In the genomic region with DNA sequence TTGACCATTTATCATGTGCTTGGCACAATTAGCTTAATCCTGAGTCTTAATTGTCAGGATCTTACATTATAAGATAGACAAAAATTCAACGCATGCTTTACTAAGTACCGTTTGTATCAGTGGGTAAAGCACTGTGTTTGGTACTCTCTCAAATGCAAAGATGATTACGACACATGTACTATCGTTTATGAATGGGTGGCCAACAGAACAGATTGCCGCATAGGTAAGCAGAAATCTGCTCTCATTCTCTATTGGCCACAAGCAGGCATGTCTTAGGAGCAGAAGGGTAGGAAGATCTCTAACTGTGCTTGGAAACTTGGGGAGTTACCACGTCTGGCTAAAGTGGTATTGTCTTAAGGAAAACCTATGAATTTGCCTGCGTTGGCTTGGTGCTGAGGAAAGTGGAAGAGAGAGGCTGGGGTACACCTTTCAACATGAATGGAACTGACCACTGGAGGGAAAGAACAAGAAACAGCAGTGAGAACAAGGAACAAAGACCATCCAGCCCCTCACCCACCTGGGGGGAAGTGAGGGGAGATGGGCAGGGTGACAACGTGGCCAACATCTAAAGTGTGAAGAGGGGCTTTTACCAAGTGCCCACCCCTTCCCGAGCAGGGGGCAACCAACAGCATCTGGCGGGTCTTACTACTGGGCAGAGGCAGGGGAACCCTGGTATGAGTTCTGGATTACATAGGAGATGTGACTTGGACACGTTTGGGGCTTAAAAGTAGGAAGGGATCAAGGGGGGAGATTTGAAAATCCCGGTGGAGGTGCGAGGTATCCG, we compare ENCODE assay signal across 10 cellular contexts. TPM values are rescaled to one million over a fixed set of nuclear protein-coding genes. Genes with fewer than 3 reads are reported as not detected.
DNase-seq lines count a peak whose midpoint lies in the region; ATAC-seq and TF ChIP-seq lines count a peak whose summit lies in the region.
"Had no signal": no experiment of that assay in that cellular context is flagged by ENCODE, and none has a peak within 500 bp of the region (broad histone marks: within the 10 kb centered on the region; RNA-seq: fewer than 3 reads in every experiment).

No MANE protein-coding gene starts in this region.

- H3K27me3 Mint-ChIP-seq in GM23338 (ENCODE audit: insufficient read depth, low read depth, poor library complexity): peaks cover 40% of the 10 kb centered on the region
- H3K27me3 Mint-ChIP-seq in brain: peaks cover 29% of the 10 kb centered on the region

- no peak for DNase-seq in GM23338 (ENCODE audit: low spot score)
- no peak for DNase-seq in SKM-1 treated with dmso at 0.1 percent for 144 hours (lab: John Stamatoyannopoulos, UW; ENCODE audit: unreplicated experiment)
- DNase-seq: activated gamma-delta T cell had no signal

- H3K79me2 ChIP-seq in ACC112 (ENCODE audit: control insufficient read depth, insufficient read depth, low read length, unreplicated experiment) (no peaks in the 10 kb centered on the region), GM23338 (replicated peaks; ENCODE audit: insufficient read depth) (no peaks in the 10 kb centered on the region)

- H3K9me2 ChIP-seq in GM23338 (ENCODE audit: insufficient read depth): no peaks in the 10 kb centered on the region

- H3K36me3 ChIP-seq in ACC112 (ENCODE audit: insufficient read depth, low read length) (no peaks in the 10 kb centered on the region), GM23338 (ENCODE audit: insufficient read depth) (no peaks in the 10 kb centered on the region), muscle layer of colon (ENCODE audit: insufficient read depth, low read length) (no peaks in the 10 kb centered on the region)

- peaks cover 11% of the 10 kb centered on the region for H3K4me1 Mint-ChIP-seq in GM23338
- peaks cover 39% of the 10 kb centered on the region for H3K4me1 Mint-ChIP-seq in brain

- H3K9me3 ChIP-seq in muscle layer of colon (ENCODE audit: low read length): no peaks in the 10 kb centered on the region

- H3K9me3 Mint-ChIP-seq in GM23338 (peaks cover 44% of the 10 kb centered on the region), brain (peaks cover 4 to 6% (median 4%) of the 10 kb centered on the region in 5 experiments)

- H3K36me3 Mint-ChIP-seq in GM23338 (ENCODE audit: low read depth) (peaks cover 20% of the 10 kb centered on the region), brain (peaks cover 10% of the 10 kb centered on the region)

- H3K9ac ChIP-seq in muscle layer of colon (ENCODE audit: low read length): no peak overlapping the region
- H3K9ac ChIP-seq: KMS-11 had no signal

- peaks cover 5% of the 10 kb centered on the region; the same call in 1 of the 2 replicates for H3K27me3 ChIP-seq in ACC112 (ENCODE audit: insufficient read depth, low read length)
- peaks cover 47% of the 10 kb centered on the region for H3K27me3 ChIP-seq in GM23338 (ENCODE audit: insufficient read depth)
- peaks cover 5 to 29% of the 10 kb centered on the region in 2 donors for H3K27me3 ChIP-seq in muscle layer of colon (ENCODE audit: control insufficient read depth in 1 of 2, insufficient read depth in 2 of 2, low read length in 2 of 2)

- ATAC-seq in GM23338 (no peak), GM21737 (IDR thresholded peaks at IDR 0.05; ENCODE audit: unreplicated experiment) (no peak), HG02642 (IDR thresholded peaks at IDR 0.05; ENCODE audit: poor library complexity, unreplicated experiment) (no peak), HG03521 (IDR thresholded peaks at IDR 0.05; ENCODE audit: unreplicated experiment) (no peak)

- H3K4me3 ChIP-seq in ACC112 (ENCODE audit: low read depth, low read length) (peak overlapping the region; percentile 69; the same call in 1 of the 2 replicates), GM23338 (peak overlapping the region; percentile 66), muscle layer of colon (ENCODE audit: low read depth in 1 of 2, low read length in 2 of 2) (peak overlapping the region; percentile 18 to 27)

- peak overlapping the region; percentile 52 for H3K4me3 Mint-ChIP-seq in GM23338
- H3K4me3 Mint-ChIP-seq in brain: peak overlapping the region; percentile 43 to 62 (median 52)

- H3K4me2 ChIP-seq in GM23338: peak overlapping the region; percentile 93
- H3K4me2 ChIP-seq: KMS-11 had no signal

- H2AFZ ChIP-seq in ACC112 (ENCODE audit: low read length, unreplicated experiment) (no peak overlapping the region), GM23338 (peak overlapping the region; percentile 89)

- TF ChIP-seq CTCF in GM23338 (conservative IDR thresholded peaks at IDR 0.05; ENCODE audit: low read depth in 2 of 2): no peak
- TF ChIP-seq CTCF in brain (conservative IDR thresholded peaks at IDR 0.05): no peak

- H3K27ac Mint-ChIP-seq in GM23338: no peak overlapping the region
- H3K27ac Mint-ChIP-seq in brain: peak overlapping the region in 2 of 5 experiments; percentile 16 to 18

- no peaks in the 10 kb centered on the region for H3F3A ChIP-seq in GM23338 (replicated peaks; ENCODE audit: low read depth)

- H3K4me1 ChIP-seq in ACC112 (ENCODE audit: control insufficient read depth, insufficient read depth, low read length, unreplicated experiment): peaks cover 4% of the 10 kb centered on the region
- H3K4me1 ChIP-seq in GM23338 (ENCODE audit: insufficient read depth): peaks cover 12% of the 10 kb centered on the region; the same call in 1 of the 2 replicates
- peaks cover 8% of the 10 kb centered on the region for H3K4me1 ChIP-seq in muscle layer of colon (ENCODE audit: insufficient read depth, low read length)

- H3K27ac ChIP-seq in ACC112 (ENCODE audit: low read depth, low read length) (no peak overlapping the region), GM23338 (ENCODE audit: low read depth) (no peak overlapping the region), muscle layer of colon (ENCODE audit: low read depth, low read length) (no peak overlapping the region)
- H3K27ac ChIP-seq: KMS-11 had no signal

- H4K20me1 ChIP-seq in GM23338 (replicated peaks; ENCODE audit: insufficient read depth): no peaks in the 10 kb centered on the region

TF ChIP-seq in GM23338, 12 proteins besides CTCF, POLR2A, EP300 and RAD21:
- TF ChIP-seq EZH2 (IDR thresholded peaks at IDR 0.05; ENCODE audit: low read depth, unreplicated experiment): no peak
- no peak for TF ChIP-seq POLR2AphosphoS5 (IDR thresholded peaks at IDR 0.05; ENCODE audit: low read depth)
- TF ChIP-seq, protein P1, sequence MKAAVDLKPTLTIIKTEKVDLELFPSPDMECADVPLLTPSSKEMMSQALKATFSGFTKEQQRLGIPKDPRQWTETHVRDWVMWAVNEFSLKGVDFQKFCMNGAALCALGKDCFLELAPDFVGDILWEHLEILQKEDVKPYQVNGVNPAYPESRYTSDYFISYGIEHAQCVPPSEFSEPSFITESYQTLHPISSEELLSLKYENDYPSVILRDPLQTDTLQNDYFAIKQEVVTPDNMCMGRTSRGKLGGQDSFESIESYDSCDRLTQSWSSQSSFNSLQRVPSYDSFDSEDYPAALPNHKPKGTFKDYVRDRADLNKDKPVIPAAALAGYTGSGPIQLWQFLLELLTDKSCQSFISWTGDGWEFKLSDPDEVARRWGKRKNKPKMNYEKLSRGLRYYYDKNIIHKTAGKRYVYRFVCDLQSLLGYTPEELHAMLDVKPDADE (IDR thresholded peaks at IDR 0.05): no peak
- TF ChIP-seq ZNF114 (CRISPR knock-in tag; IDR thresholded peaks at IDR 0.05): no peak
- TF ChIP-seq ZNF331 (CRISPR knock-in tag; IDR thresholded peaks at IDR 0.05; ENCODE audit: low read depth): no peak
- no peak for TF ChIP-seq JUNB (IDR thresholded peaks at IDR 0.05; ENCODE audit: unreplicated experiment)
TF ChIP-seq in GM23338: peak in this region for 0.

RNA-seq across cellular contexts. Expression of a gene that starts 1.0 kb away (rescaled TPM):
- 0.31 TPM in 1 of 2 replicates, not detected in the other for total RNA-seq in GM23338 (2014; rRNA removed; shearing (Covaris generic))
- polyA plus RNA-seq in GM23338 (2016; fragmentation: Nextera tagmentation; extraction: Ambion mirVana): 0.48 and 0.64 TPM in 2 replicates
- polyA plus RNA-seq in brain (ENCODE audit: insufficient read depth, low read depth, low replicate concordance): 14.4 TPM

RNA-seq across cellular contexts. Expression of a gene that starts 31.8 kb away (rescaled TPM):
- 43.0 and 48.9 TPM in 2 replicates for total RNA-seq in GM23338 (2014; rRNA removed; shearing (Covaris generic))
- 3.6 and 4.0 TPM in 2 replicates for polyA plus RNA-seq in GM23338 (2016; fragmentation: Nextera tagmentation; extraction: Ambion mirVana)
- polyA plus RNA-seq in brain (ENCODE audit: insufficient read depth, low read depth, low replicate concordance): 30.2 TPM

RNA-seq across cellular contexts. Expression of a gene that starts 40.4 kb away (rescaled TPM):
- 4.4 and 6.5 TPM in 2 replicates for total RNA-seq in GM23338 (2014; rRNA removed; shearing (Covaris generic))
- polyA plus RNA-seq in GM23338 (2016; fragmentation: Nextera tagmentation; extraction: Ambion mirVana) (3.8 and 4.2 TPM in 2 replicates), brain (ENCODE audit: insufficient read depth, low read depth, low replicate concordance) (15.6 TPM)
